Comparison of ENCODE assay signal across 8 cellular contexts in genomic region chr7:78020131-78020873, GRCh38.
A peak's percentile ranks its signal among the peaks of the same experiment; 100 is the strongest.
DNase-seq lines count a peak whose midpoint lies in the region; ATAC-seq, FAIRE-seq and TF ChIP-seq lines count a peak whose summit lies in the region.

No MANE protein-coding gene starts in this region.

- H3K9ac ChIP-seq in GM12878 (ENCODE audit: control insufficient read depth, insufficient read depth, low read length), result no peak overlapping the region

- DNase-seq in activated gamma-delta T cell treated with Interleukin-2 at 50 U/mL for 16 hours (peak; percentile 12), activated gamma-delta T cell (lab: John Stamatoyannopoulos, UW) (no peak), HAP-1 (ENCODE audit: low spot score in 2 of 2) (peak; percentile 69 to 78), RWPE1 (ENCODE audit: low spot score) (peak; percentile 72), GM12878 (ENCODE audit: low read depth, low spot score) (peak; percentile 17), hippocampal formation (lab: John Stamatoyannopoulos, UW) (peak; percentile 54 to 80), renal cortical epithelial cell (ENCODE audit: low read depth) (peak; percentile 76)

- H3K36me3 ChIP-seq in HAP-1 (replicated peaks), result no peaks in the 10 kb centered on the region
- no peaks in the 10 kb centered on the region for H3K36me3 ChIP-seq in GM12878 (ENCODE audit: control insufficient read depth in 2 of 2, insufficient read depth in 2 of 2, low read length in 1 of 2)

- RAD21 ChIA-PET in GM12878 (lab: Charles Lee; ENCODE audit: unreplicated experiment), result interaction anchor here (0.8 to 1.0 kb wide), 3 partner anchors 19 to 202 kb away, joined by 3 to 5 read pairs (median 4); no protein-coding TSS in a partner anchor

- peak; percentile 75 for TF ChIP-seq CTCF in LNCAP (IDR thresholded peaks at IDR 0.05)
- TF ChIP-seq CTCF in RWPE1 (conservative IDR thresholded peaks at IDR 0.05; ENCODE audit: low read depth), result peak; percentile 91
- TF ChIP-seq CTCF in GM12878 (IDR thresholded peaks at IDR 0.05 in 2 of 3, conservative IDR thresholded peaks at IDR 0.05 in 1 of 3; ENCODE audit: control insufficient read depth in 2 of 3, extremely low read depth in 1 of 3, insufficient read depth in 1 of 3, low read depth in 3 of 3, low read length in 3 of 3), result peak; percentile 53 to 62 (median 54); a peak in 5 of 6 replicates

- CTCF ChIA-PET in RWPE1 (lab: Yijun Ruan, JAX), result interaction anchor here (0.5 to 1.6 kb wide), 20 partner anchors 10 to 1176 kb away, joined by 3 to 11 read pairs (median 4); no protein-coding TSS in a partner anchor
- CTCF ChIA-PET in GM12878 (lab: Yijun Ruan, JAX), result interaction anchor here (0.6 to 6.6 kb wide), 21 partner anchors 9 to 1042 kb away, joined by 3 to 56 read pairs (median 4); no protein-coding TSS in a partner anchor

- H3K4me1 ChIP-seq in HAP-1, result peaks cover 22% of the 10 kb centered on the region
- no peaks in the 10 kb centered on the region; the same call in 1 of the 2 replicates for H3K4me1 ChIP-seq in GM12878 (ENCODE audit: control insufficient read depth, insufficient read depth, low read length)

- SMC1A ChIA-PET in GM12878 (lab: Charles Lee; ENCODE audit: uncharacterized antibody, unreplicated experiment), result interaction anchor here (0.7 to 1.8 kb wide), 13 partner anchors 11 to 614 kb away, joined by 3 to 12 read pairs (median 3); no protein-coding TSS in a partner anchor

- peak overlapping the region; percentile 41 for H3K4me2 ChIP-seq in GM12878 (ENCODE audit: control insufficient read depth, insufficient read depth)

- peak; percentile 66 for TF ChIP-seq RAD21 in GM12878 (IDR thresholded peaks at IDR 0.05; ENCODE audit: insufficient read depth, low read depth, low read length)

- H3K27me3 ChIP-seq in HAP-1 (ENCODE audit: low read depth) (peaks cover 3% of the 10 kb centered on the region; the same call in 1 of the 2 replicates), GM12878 (replicated peaks in 1 of 2; ENCODE audit: control insufficient read depth in 2 of 2, insufficient read depth in 2 of 2, low read length in 1 of 2) (peaks cover 3 to 10% of the 10 kb centered on the region in 2 experiments; a peak in 3 of 4 replicates)

- H3K27ac ChIP-seq in RWPE1 (peak overlapping the region; percentile 65), GM12878 (ENCODE audit: control insufficient read depth, insufficient read depth) (no peak overlapping the region)

- H3K4me3 ChIP-seq in HAP-1 (peak overlapping the region; percentile 32), GM12878 (0 out of 2 replicates have a peak overlapping the region, but pooled peaks have one; percentile 87)

- intact Hi-C loops in GM12878 (cut with micrococcal nuclease; ENCODE audit: unreplicated experiment), result no loop called here

- H3K79me2 ChIP-seq in GM12878 (ENCODE audit: control insufficient read depth, insufficient read depth, low read length), result no peaks in the 10 kb centered on the region

- H3K9me3 ChIP-seq in HAP-1, result no peaks in the 10 kb centered on the region
- no peaks in the 10 kb centered on the region for H3K9me3 ChIP-seq in GM12878 (replicated peaks; ENCODE audit: control insufficient read depth, insufficient read depth, low read length)

- POLR2A ChIA-PET in RWPE1 (lab: Yijun Ruan, JAX; ENCODE audit: low non-redundant PET) (no interaction called here), GM12878 (lab: Charles Lee) (no interaction called here)

- FAIRE-seq in GM12878 (lab: Jason Lieb, UNC), result peak; percentile 84

- ATAC-seq in GM12878, result peak; percentile 75

- H4K20me1 ChIP-seq in GM12878 (ENCODE audit: control insufficient read depth, insufficient read depth), result no peaks in the 10 kb centered on the region

- no peak for TF ChIP-seq POLR2A in GM12878 (IDR thresholded peaks at IDR 0.05; ENCODE audit: low read depth, low read length)

- in situ Hi-C loops in HAP-1 (cut with MboI; ENCODE audit: low sequenced_read_pairs), result no loop called here
- in situ Hi-C loops in GM12878 (cut with MboI), result no loop called here

- WGBS in GM12878 (ENCODE audit: insufficient coverage, insufficient replicate concordance, low lambda C conversion rate, missing lambda C conversion rate), result 5% methylated on average over 16 of the region's 25 CpGs

- no peak for TF ChIP-seq EP300 in GM12878 (IDR thresholded peaks at IDR 0.05; ENCODE audit: borderline replicate concordance in 1 of 2, control insufficient read depth in 1 of 2, low read depth in 2 of 2, low read length in 2 of 2)

- peak overlapping the region; percentile 58 for H2AFZ ChIP-seq in GM12878 (ENCODE audit: control insufficient read depth, low read depth, low read length)

- BruUV-seq in GM12878 (replicated peaks; lab: Mats Ljungman, UMichigan), result no TSS peak

TF ChIP-seq in GM12878, 131 proteins besides CTCF, POLR2A, EP300 and RAD21:
- TF ChIP-seq SMC3 (IDR thresholded peaks at IDR 0.05; ENCODE audit: borderline replicate concordance, low read length) (peak; percentile 21; the same call in 1 of the 2 replicates), ZNF274 (IDR thresholded peaks at IDR 0.05; ENCODE audit: insufficient read depth, insufficient read length) (no peak), CREB1 (IDR thresholded peaks at IDR 0.05; ENCODE audit: low read depth) (0 out of 2 replicates have a peak, but pooled peaks have one; percentile 27)
- TF ChIP-seq, protein P1, sequence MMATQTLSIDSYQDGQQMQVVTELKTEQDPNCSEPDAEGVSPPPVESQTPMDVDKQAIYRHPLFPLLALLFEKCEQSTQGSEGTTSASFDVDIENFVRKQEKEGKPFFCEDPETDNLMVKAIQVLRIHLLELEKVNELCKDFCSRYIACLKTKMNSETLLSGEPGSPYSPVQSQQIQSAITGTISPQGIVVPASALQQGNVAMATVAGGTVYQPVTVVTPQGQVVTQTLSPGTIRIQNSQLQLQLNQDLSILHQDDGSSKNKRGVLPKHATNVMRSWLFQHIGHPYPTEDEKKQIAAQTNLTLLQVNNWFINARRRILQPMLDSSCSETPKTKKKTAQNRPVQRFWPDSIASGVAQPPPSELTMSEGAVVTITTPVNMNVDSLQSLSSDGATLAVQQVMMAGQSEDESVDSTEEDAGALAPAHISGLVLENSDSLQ (IDR thresholded peaks at IDR 0.05), result peak; percentile 62
